Comparison of ENCODE assay signal across 19 cellular contexts in the genomic region with DNA sequence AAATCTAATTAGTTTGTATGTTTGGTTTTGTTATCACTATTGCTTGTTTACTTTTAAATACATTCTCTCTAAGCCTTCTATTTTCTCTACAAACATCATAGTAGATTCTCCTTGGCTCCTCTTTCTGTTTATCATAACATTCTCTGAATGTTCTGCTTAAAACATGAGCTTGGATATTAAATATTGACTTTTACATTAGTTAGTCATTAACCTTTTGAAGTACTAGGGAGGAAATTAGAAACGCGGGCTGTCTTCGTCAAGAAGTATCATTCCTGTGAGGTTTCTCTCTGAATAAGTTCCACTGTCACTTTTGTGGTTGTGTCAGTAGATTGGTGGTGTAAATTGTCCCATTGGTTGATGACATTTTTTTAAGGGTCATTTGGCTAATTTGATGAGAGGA.
DNase-seq lines count a peak whose midpoint lies in the region; ATAC-seq, FAIRE-seq and TF ChIP-seq lines count a peak whose summit lies in the region.
"Had no signal": no experiment of that assay in that cellular context is flagged by ENCODE, and none has a peak within 500 bp of the region (broad histone marks: within the 10 kb centered on the region; RNA-seq: fewer than 3 reads in every experiment).

No MANE protein-coding gene starts in this region.

- DNase-seq in DMS53 (lab: John Stamatoyannopoulos, UW) (peak; percentile 93), NCI-H69 (lab: John Stamatoyannopoulos, UW) (peak; percentile 47), hepatocyte (ENCODE audit: low spot score) (no peak), pancreas (no peak), NCI-H1436 treated with DMSO at 0.1 percent for 48 hours (lab: John Stamatoyannopoulos, UW) (no peak)
- no peak for DNase-seq in stimulated activated naive CD4-positive, alpha-beta T cell treated with Interleukin-2 at 50 U/mL for 16 hours (lab: John Stamatoyannopoulos, UW)
- DNase-seq: Calu3; DMS79 treated with DMSO at 0.1 percent for 48 hours; HCEC 1CT; KG1; NCI-H1048; NCI-H187; NCI-H510A; NK-92 treated with Interleukin-12 subunit alpha and Interleukin-12 subunit beta, amount 100 ng/mL, for 24 hours; SHP77; SK-N-SH; T-cell had no signal

- WGBS in hepatocyte (ENCODE audit: low lambda C conversion rate, missing lambda C conversion rate): 55% methylated on average over 3 of the region's 3 CpGs
- 11 to 13% methylated on average over 3 of the region's 3 CpGs for WGBS in pancreas, 2 donors

- H3K36me3 ChIP-seq in hepatocyte (replicated peaks; ENCODE audit: insufficient read depth, low read depth) (no peaks in the 10 kb centered on the region), pancreas (no peaks in the 10 kb centered on the region)

- intact Hi-C loops in pancreas (cut with DNase I): no loop called here

- no peak overlapping the region for H3K27ac ChIP-seq in hepatocyte
- H3K27ac ChIP-seq in pancreas: no peak overlapping the region

- peak overlapping the region; percentile 17 for H3K4me2 ChIP-seq in hepatocyte
- H3K4me2 ChIP-seq: SK-N-SH had no signal

- H3K9me2 ChIP-seq in hepatocyte (replicated peaks; ENCODE audit: insufficient read depth): no peaks in the 10 kb centered on the region
- H3K9me2 ChIP-seq: SK-N-SH had no signal

- TF ChIP-seq CTCF in hepatocyte (IDR thresholded peaks at IDR 0.05; ENCODE audit: poor library complexity): no peak
- TF ChIP-seq CTCF in pancreas (IDR thresholded peaks at IDR 0.05): no peak

- peak in 3 of 4 donors; percentile 34 to 57 (median 48) for ATAC-seq in pancreas
- no peak for ATAC-seq in HG03025 (IDR thresholded peaks at IDR 0.05; ENCODE audit: low FRiP score, unreplicated experiment)
- ATAC-seq: HepG2, T-cell had no signal

- no peak for FAIRE-seq in pancreas (lab: Jason Lieb, UNC)
- FAIRE-seq: HepG2 had no signal

- H3K79me2 ChIP-seq in hepatocyte: no peaks in the 10 kb centered on the region

- peaks cover 17% of the 10 kb centered on the region for H3K4me1 ChIP-seq in hepatocyte (ENCODE audit: insufficient read depth)
- peaks cover 0 to 9% (median 3%) of the 10 kb centered on the region in 3 donors for H3K4me1 ChIP-seq in pancreas

- H3K27me3 ChIP-seq in hepatocyte (no peaks in the 10 kb centered on the region), pancreas (no peaks in the 10 kb centered on the region)

- H3K9me3 ChIP-seq in hepatocyte (ENCODE audit: low read depth) (no peaks in the 10 kb centered on the region), pancreas (no peaks in the 10 kb centered on the region)
- H3K9me3 ChIP-seq: SK-N-SH had no signal

- no peak overlapping the region for H2AFZ ChIP-seq in hepatocyte

- no peaks in the 10 kb centered on the region for H4K20me1 ChIP-seq in hepatocyte (ENCODE audit: insufficient read depth, poor library complexity, severe bottlenecking)

- H3K4me3 ChIP-seq in hepatocyte (no peak overlapping the region), pancreas (no peak overlapping the region)

Comparison
In these comparisons a context has a peak if more than half of its experiments do, and no peak if none do; other contexts are left out.
1. DNase-seq: peak in DMS53 (single experiment) and NCI-H69 (single experiment); none in hepatocyte (single experiment), pancreas (0 of 6), stimulated activated naive CD4-positive, alpha-beta T cell treated with Interleukin-2 at 50 U/mL for 16 hours (single experiment) and NCI-H1436 treated with DMSO at 0.1 percent for 48 hours (single experiment).